Comparison of ENCODE assay signal across 1 cellular context in the genomic region with DNA sequence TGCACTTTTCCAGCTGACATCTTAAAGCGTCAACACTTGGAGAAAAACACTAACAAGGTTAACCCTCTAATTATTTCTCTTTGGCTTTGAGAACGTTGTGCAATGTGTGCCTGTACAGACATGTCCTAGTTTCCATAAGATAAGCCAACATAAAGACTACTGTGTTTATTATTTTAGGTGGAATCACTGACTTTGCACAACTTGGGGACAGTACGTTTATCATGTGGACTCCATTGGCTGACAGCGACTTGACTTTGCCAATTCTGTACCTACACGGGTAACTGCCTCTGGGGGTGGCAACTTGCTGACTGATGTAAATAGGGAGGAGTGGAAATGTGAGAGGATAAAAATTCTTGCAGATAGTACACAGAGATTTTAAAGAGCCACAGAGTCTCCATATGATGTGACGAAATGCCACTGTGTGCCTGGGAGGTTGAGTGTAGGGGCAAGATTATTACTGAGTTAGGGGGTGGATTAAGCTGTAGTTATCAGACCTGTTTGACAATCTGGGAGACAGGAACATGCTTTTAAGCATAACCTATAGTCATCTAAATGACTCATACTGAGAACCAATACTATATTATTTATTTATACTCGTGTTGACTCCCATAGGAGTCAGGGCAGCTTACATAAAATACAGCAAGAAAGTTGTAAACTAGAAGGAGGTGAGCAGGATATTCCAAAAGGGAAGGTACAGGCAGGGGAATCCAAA.
TF ChIP-seq lines count a peak whose summit lies in the region.

No MANE protein-coding gene starts in this region.

TF ChIP-seq in WTC11, 78 proteins besides CTCF, POLR2A, EP300 and RAD21:
- TF ChIP-seq MLX (CRISPR knock-in tag; IDR thresholded peaks at IDR 0.05) (no peak), CREB1 (CRISPR knock-in tag; IDR thresholded peaks at IDR 0.05) (no peak)
- TF ChIP-seq, protein P1, sequence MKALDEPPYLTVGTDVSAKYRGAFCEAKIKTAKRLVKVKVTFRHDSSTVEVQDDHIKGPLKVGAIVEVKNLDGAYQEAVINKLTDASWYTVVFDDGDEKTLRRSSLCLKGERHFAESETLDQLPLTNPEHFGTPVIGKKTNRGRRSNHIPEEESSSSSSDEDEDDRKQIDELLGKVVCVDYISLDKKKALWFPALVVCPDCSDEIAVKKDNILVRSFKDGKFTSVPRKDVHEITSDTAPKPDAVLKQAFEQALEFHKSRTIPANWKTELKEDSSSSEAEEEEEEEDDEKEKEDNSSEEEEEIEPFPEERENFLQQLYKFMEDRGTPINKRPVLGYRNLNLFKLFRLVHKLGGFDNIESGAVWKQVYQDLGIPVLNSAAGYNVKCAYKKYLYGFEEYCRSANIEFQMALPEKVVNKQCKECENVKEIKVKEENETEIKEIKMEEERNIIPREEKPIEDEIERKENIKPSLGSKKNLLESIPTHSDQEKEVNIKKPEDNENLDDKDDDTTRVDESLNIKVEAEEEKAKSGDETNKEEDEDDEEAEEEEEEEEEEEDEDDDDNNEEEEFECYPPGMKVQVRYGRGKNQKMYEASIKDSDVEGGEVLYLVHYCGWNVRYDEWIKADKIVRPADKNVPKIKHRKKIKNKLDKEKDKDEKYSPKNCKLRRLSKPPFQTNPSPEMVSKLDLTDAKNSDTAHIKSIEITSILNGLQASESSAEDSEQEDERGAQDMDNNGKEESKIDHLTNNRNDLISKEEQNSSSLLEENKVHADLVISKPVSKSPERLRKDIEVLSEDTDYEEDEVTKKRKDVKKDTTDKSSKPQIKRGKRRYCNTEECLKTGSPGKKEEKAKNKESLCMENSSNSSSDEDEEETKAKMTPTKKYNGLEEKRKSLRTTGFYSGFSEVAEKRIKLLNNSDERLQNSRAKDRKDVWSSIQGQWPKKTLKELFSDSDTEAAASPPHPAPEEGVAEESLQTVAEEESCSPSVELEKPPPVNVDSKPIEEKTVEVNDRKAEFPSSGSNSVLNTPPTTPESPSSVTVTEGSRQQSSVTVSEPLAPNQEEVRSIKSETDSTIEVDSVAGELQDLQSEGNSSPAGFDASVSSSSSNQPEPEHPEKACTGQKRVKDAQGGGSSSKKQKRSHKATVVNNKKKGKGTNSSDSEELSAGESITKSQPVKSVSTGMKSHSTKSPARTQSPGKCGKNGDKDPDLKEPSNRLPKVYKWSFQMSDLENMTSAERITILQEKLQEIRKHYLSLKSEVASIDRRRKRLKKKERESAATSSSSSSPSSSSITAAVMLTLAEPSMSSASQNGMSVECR (CRISPR knock-in tag; IDR thresholded peaks at IDR 0.05; ENCODE audit: borderline replicate concordance), result no peak
